In the genomic region with DNA sequence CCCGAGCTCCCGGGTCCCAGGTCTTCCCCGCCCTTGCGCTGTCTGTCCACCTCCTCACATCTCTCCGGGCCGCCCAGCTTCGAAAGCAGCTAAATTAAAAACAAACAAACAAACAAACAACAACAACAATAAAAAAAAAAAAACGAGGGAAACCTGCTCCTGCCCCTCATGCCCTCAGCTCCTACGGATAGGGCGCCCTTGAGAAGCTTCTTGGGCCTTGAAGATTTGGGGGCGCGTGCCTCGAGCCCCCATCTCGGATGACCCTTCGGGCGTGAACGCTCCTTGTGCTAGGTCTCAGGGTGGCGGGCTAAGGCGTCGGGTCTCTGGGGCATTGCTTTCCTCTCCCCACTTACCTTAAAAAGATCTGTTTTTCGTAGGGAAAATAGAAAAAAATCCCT, we compare ENCODE assay signal across 8 cellular contexts. TPM values are rescaled to one million over a fixed set of nuclear protein-coding genes. Genes with fewer than 3 reads are reported as not detected.
DNase-seq lines count a peak whose midpoint lies in the region; ATAC-seq and TF ChIP-seq lines count a peak whose summit lies in the region.

No MANE protein-coding gene starts in this region.

- peak overlapping the region; percentile 54 to 79 (median 60) for H3K4me3 ChIP-seq in breast epithelium
- H3K4me3 ChIP-seq in mesodermal cell (ENCODE audit: extremely low read depth, insufficient read depth, low read length, poor library complexity, severe bottlenecking): peak overlapping the region; percentile 60
- H3K4me3 ChIP-seq in transverse colon: peak overlapping the region; percentile 63 to 77 (median 68)

- H3K4me1 ChIP-seq in breast epithelium (no peaks in the 10 kb centered on the region), mesodermal cell (ENCODE audit: control insufficient read depth, insufficient read depth, low read length, poor library complexity, severe bottlenecking) (no peaks in the 10 kb centered on the region), transverse colon (peaks cover 0 to 48% (median 16%) of the 10 kb centered on the region in 4 donors)

- no peaks in the 10 kb centered on the region for H3K9me3 Mint-ChIP-seq in activated T-cell treated with anti-CD3 and anti-CD28 coated beads, Interleukin-2, amount 50 U/mL, for 72 hours

- H3K36me3 Mint-ChIP-seq in activated T-cell treated with anti-CD3 and anti-CD28 coated beads, Interleukin-2, amount 50 U/mL, for 72 hours (ENCODE audit: insufficient read depth in 2 of 2): peaks cover 0 to 3% of the 10 kb centered on the region in 2 donors

- DNase-seq in activated T-cell treated with anti-CD3 and anti-CD28 coated beads, Interleukin-2, amount 50 U/mL, for 72 hours: no peak
- DNase-seq in activated T-cell treated with anti-CD3 and anti-CD28 coated beads for 4 hours: no peak
- DNase-seq in breast epithelium (ENCODE audit: low spot score in 2 of 2): no peak
- peak; percentile 9 for DNase-seq in transverse colon
- DNase-seq in GF-D8 (lab: John Stamatoyannopoulos, UW): no peak
- no peak for DNase-seq in caudate nucleus (lab: John Stamatoyannopoulos, UW)

- TF ChIP-seq CTCF in breast epithelium (IDR thresholded peaks at IDR 0.05): no peak
- TF ChIP-seq CTCF in transverse colon (IDR thresholded peaks at IDR 0.05): peak in 1 of 5 experiments; percentile 6

- in situ Hi-C loops in transverse colon (cut with MboI; ENCODE audit: low pct_ligation_motif_present in 1 of 4, low pct_unique_long_range_greater_than_20kb in 1 of 4, low sequenced_read_pairs in 3 of 4): no loop called here

- no peak for TF ChIP-seq EP300 in transverse colon (IDR thresholded peaks at IDR 0.05; ENCODE audit: low read depth)

- TF ChIP-seq POLR2A in breast epithelium (IDR thresholded peaks at IDR 0.05): no peak
- peak; percentile 1 for TF ChIP-seq POLR2A in transverse colon (IDR thresholded peaks at IDR 0.05)

- H3K9me3 ChIP-seq in breast epithelium (no peaks in the 10 kb centered on the region), mesodermal cell (ENCODE audit: control insufficient read depth, low read length) (no peaks in the 10 kb centered on the region), transverse colon (no peaks in the 10 kb centered on the region)

- intact Hi-C loops in breast epithelium (cut with DNase I; ENCODE audit: low total_unique reads): no loop called here
- intact Hi-C loops in transverse colon (cut with DNase I; ENCODE audit: low total_unique reads): no loop called here

- no peak overlapping the region for H3K27ac Mint-ChIP-seq in activated T-cell treated with anti-CD3 and anti-CD28 coated beads, Interleukin-2, amount 50 U/mL, for 72 hours

- peaks cover 70% of the 10 kb centered on the region for H3K27me3 Mint-ChIP-seq in activated T-cell treated with anti-CD3 and anti-CD28 coated beads, Interleukin-2, amount 50 U/mL, for 72 hours (ENCODE audit: low read depth)

- ATAC-seq in activated T-cell treated with anti-CD3 and anti-CD28 coated beads, Interleukin-2, amount 50 U/mL, for 72 hours (replicated peaks in 1 of 2): peak in 1 of 2 donors; percentile 4
- ATAC-seq in GM21515 (IDR thresholded peaks at IDR 0.05; ENCODE audit: unreplicated experiment): no peak

- peaks cover 43% of the 10 kb centered on the region for H3K4me1 Mint-ChIP-seq in activated T-cell treated with anti-CD3 and anti-CD28 coated beads, Interleukin-2, amount 50 U/mL, for 72 hours (ENCODE audit: low read depth)

- H3K27me3 ChIP-seq in breast epithelium: peaks cover 0 to 8% of the 10 kb centered on the region in 2 donors
- H3K27me3 ChIP-seq in transverse colon: peaks cover 20% of the 10 kb centered on the region

- H3K36me3 ChIP-seq in breast epithelium (no peaks in the 10 kb centered on the region), mesodermal cell (ENCODE audit: control insufficient read depth, insufficient read depth, low read length) (no peaks in the 10 kb centered on the region), transverse colon (no peaks in the 10 kb centered on the region)

- WGBS in mesodermal cell (ENCODE audit: insufficient coverage in 2 of 2), 2 experiments: 0% methylated on average over 5 to 8 of the region's 21 CpGs
- 0 to 2% methylated on average over 3 to 21 of the region's 21 CpGs for WGBS in transverse colon (ENCODE audit: low coverage in 1 of 2), 2 donors

- H3K27ac ChIP-seq in breast epithelium (no peak overlapping the region), mesodermal cell (ENCODE audit: low read depth, low read length, severe bottlenecking) (no peak overlapping the region), transverse colon (peak overlapping the region; percentile 75 to 87 (median 81)), caudate nucleus (ENCODE audit: low read depth, low read length) (no peak overlapping the region)

- peak overlapping the region; percentile 90 to 91 for H3K4me3 Mint-ChIP-seq in activated T-cell treated with anti-CD3 and anti-CD28 coated beads, Interleukin-2, amount 50 U/mL, for 72 hours

RNA-seq across cellular contexts. Expression of a gene that starts 0.7 kb away (rescaled TPM):
- under 1 TPM; 0.34 to 0.35 TPM for total RNA-seq in activated T-cell treated with anti-CD3 and anti-CD28 coated beads, Interleukin-2, amount 50 U/mL, for 72 hours
- total RNA-seq in breast epithelium (1 to 10 TPM; 2.2 to 5.1 (median 2.6) TPM), transverse colon (1 to 10 TPM; 1.9 to 7.8 (median 4.8) TPM)
- 18.0 TPM for polyA plus RNA-seq in mesodermal cell (2013, experiment 1 of 2)
- 23.0 TPM for polyA plus RNA-seq in mesodermal cell (2013, experiment 2 of 2)

Comparison
In these comparisons a context has a peak if more than half of its experiments do, and no peak if none do; other contexts are left out.
1. H3K27ac ChIP-seq: peak in transverse colon (4 of 4); none in breast epithelium (0 of 2), mesodermal cell (single experiment) and caudate nucleus (single experiment).
2. Peak in every context shown above with its lines, with median percentiles within 50 percentile points of each other: H3K4me3 ChIP-seq.